Comparison of ENCODE assay signal across 37 cellular contexts in genomic region chr7:13007331-13007730, GRCh38.
"Had no signal": no experiment of that assay in that cellular context is flagged by ENCODE, and none has a peak within 500 bp of the region (broad histone marks: within the 10 kb centered on the region; RNA-seq: fewer than 3 reads in every experiment).

No MANE protein-coding gene starts in this region.

- H3K27ac Mint-ChIP-seq: activated CD4-positive, alpha-beta memory T cell treated with anti-CD3 and anti-CD28 coated beads, Interleukin-2, amount 10 ng/mL, durations not matched to agents 7 days and 5 days; activated CD4-positive, alpha-beta T cell treated with anti-CD3 and anti-CD28 coated beads for 36 hours; activated CD4-positive, alpha-beta T cell treated with anti-CD3 and anti-CD28 coated beads, Interleukin-2, amount 10 ng/mL, durations not matched to agents 7 days and 5 days; activated CD8-positive, alpha-beta memory T cell treated with anti-CD3 and anti-CD28 coated beads, Interleukin-2, amount 10 ng/mL, durations not matched to agents 7 days and 5 days; activated CD8-positive, alpha-beta T cell treated with anti-CD3 and anti-CD28 coated beads, Interleukin-2, amount 10 ng/mL, durations not matched to agents 7 days and 5 days; activated naive CD4-positive, alpha-beta T cell treated with anti-CD3 and anti-CD28 coated beads, Interleukin-2, amount 10 ng/mL, durations not matched to agents 7 days and 5 days; activated naive CD4-positive, alpha-beta T cell treated with anti-CD3 and anti-CD28 coated beads, Interleukin-2, amount 50 U/mL, for 24 hours; activated naive CD8-positive, alpha-beta T cell; activated naive CD8-positive, alpha-beta T cell treated with anti-CD3 and anti-CD28 coated beads, Interleukin-2, amount 10 ng/mL, durations not matched to agents 7 days and 5 days; activated naive CD8-positive, alpha-beta T cell treated with anti-CD3 and anti-CD28 coated beads, Interleukin-2, amount 50 U/mL, for 24 hours; activated T-cell treated with anti-CD3 and anti-CD28 coated beads, Interleukin-2, amount 50 U/mL, for 24 hours; activated T-helper 2 cell treated with anti-CD3 and anti-CD28 coated beads, Interferon-gamma antibody, Interleukin-2, Interleukin-4, amounts not matched to agents 10 μg/mL and 5 μg/mL and 100 μg/mL, durations not matched to agents 14 hours and 24 hours and 36 hours; brain; T-helper 1 cell treated with Interleukin-12 subunit alpha and Interleukin-12 subunit beta and Interleukin-4 antibody, amounts not matched to agents 30 μg/mL and 1 μg/mL, for 36 hours; T-helper 2 cell treated with Interferon-gamma antibody and Interleukin-4, amounts not matched to agents 5 μg/mL and 100 μg/mL, for 36 hours had no signal

- H3K27me3 Mint-ChIP-seq: activated CD4-positive, alpha-beta memory T cell treated with anti-CD3 and anti-CD28 coated beads, Interleukin-2, amount 10 ng/mL, durations not matched to agents 7 days and 5 days; activated CD4-positive, alpha-beta T cell treated with anti-CD3 and anti-CD28 coated beads, Interleukin-2, amount 10 ng/mL, durations not matched to agents 7 days and 5 days; activated CD8-positive, alpha-beta memory T cell treated with anti-CD3 and anti-CD28 coated beads, Interleukin-2, amount 10 ng/mL, durations not matched to agents 7 days and 5 days; activated naive CD4-positive, alpha-beta T cell treated with anti-CD3 and anti-CD28 coated beads, Interleukin-2, amount 10 ng/mL, durations not matched to agents 7 days and 5 days; activated naive CD8-positive, alpha-beta T cell treated with anti-CD3 and anti-CD28 coated beads, Interleukin-2, amount 10 ng/mL, durations not matched to agents 7 days and 5 days; activated naive CD8-positive, alpha-beta T cell treated with anti-CD3 and anti-CD28 coated beads, Interleukin-2, amount 50 U/mL, for 24 hours; brain had no signal

- FAIRE-seq: astrocyte, TTC549 had no signal

- H3K9me3 Mint-ChIP-seq: activated naive CD4-positive, alpha-beta T cell treated with anti-CD3 and anti-CD28 coated beads, Interleukin-2, amount 10 ng/mL, durations not matched to agents 7 days and 5 days; activated T-helper 2 cell treated with anti-CD3 and anti-CD28 coated beads, Interferon-gamma antibody, Interleukin-2, Interleukin-4, amounts not matched to agents 10 μg/mL and 5 μg/mL and 100 μg/mL, durations not matched to agents 14 hours and 24 hours and 36 hours; T-helper 2 cell treated with Interferon-gamma antibody and Interleukin-4, amounts not matched to agents 5 μg/mL and 100 μg/mL, for 36 hours had no signal

- DNase-seq: activated CD4-positive, alpha-beta memory T cell treated with anti-CD3 and anti-CD28 coated beads, Interleukin-2, amount 10 ng/mL, durations not matched to agents 7 days and 5 days; activated CD4-positive, alpha-beta T cell treated with anti-CD3 and anti-CD28 coated beads for 1 hour; activated CD4-positive, alpha-beta T cell treated with anti-CD3 and anti-CD28 coated beads for 36 hours; activated CD4-positive, alpha-beta T cell treated with anti-CD3 and anti-CD28 coated beads for 48 hours; activated CD4-positive, alpha-beta T cell treated with anti-CD3 and anti-CD28 coated beads, Interleukin-2, amount 10 ng/mL, durations not matched to agents 7 days and 5 days; activated CD4-positive, alpha-beta T cell treated with anti-CD3 and anti-CD28 coated beads, Interleukin-2, amount 50 U/mL, for 48 hours; activated CD4-positive, CD25-positive, alpha-beta regulatory T cell; activated CD8-positive, alpha-beta memory T cell treated with anti-CD3 and anti-CD28 coated beads for 24 hours; activated CD8-positive, alpha-beta memory T cell treated with anti-CD3 and anti-CD28 coated beads, Interleukin-2, amount 10 ng/mL, durations not matched to agents 7 days and 5 days; activated CD8-positive, alpha-beta memory T cell treated with anti-CD3 and anti-CD28 coated beads, Interleukin-2, amount 50 U/mL, for 48 hours; activated CD8-positive, alpha-beta T cell treated with anti-CD3 and anti-CD28 coated beads, Interleukin-2, amount 10 ng/mL, durations not matched to agents 7 days and 5 days; activated effector memory CD4-positive, alpha-beta T cell treated with Interleukin-2 at 50 U/mL for 16 hours; activated gamma-delta T cell; activated naive CD4-positive, alpha-beta T cell treated with anti-CD3 and anti-CD28 coated beads, Interleukin-2, amount 10 ng/mL, durations not matched to agents 7 days and 5 days; activated naive CD4-positive, alpha-beta T cell treated with Interleukin-2 at 50 U/mL for 16 hours; activated naive CD8-positive, alpha-beta T cell treated with anti-CD3 and anti-CD28 coated beads, Interleukin-2, amount 10 ng/mL, durations not matched to agents 7 days and 5 days; activated naive CD8-positive, alpha-beta T cell treated with anti-CD3 and anti-CD28 coated beads, Interleukin-2, amount 50 U/mL, for 24 hours; activated T-cell treated with anti-CD3 and anti-CD28 coated beads, Interleukin-2, amount 50 U/mL, for 24 hours; activated T-cell treated with anti-CD3 and anti-CD28 coated beads, Interleukin-2, amount 50 U/mL, for 48 hours; aorta; caudate nucleus; cerebellar nuclear complex; T-helper 1 cell; T-helper 2 cell; T-helper 9 cell had no signal

- ATAC-seq: activated CD4-positive, alpha-beta T cell treated with anti-CD3 and anti-CD28 coated beads for 36 hours; activated CD4-positive, CD25-positive, alpha-beta regulatory T cell treated with anti-CD3 and anti-CD28 coated beads, Interleukin-2, amount 50 U/mL, for 24 hours; activated CD8-positive, alpha-beta memory T cell treated with anti-CD3 and anti-CD28 coated beads, Interleukin-2, amount 10 ng/mL, durations not matched to agents 7 days and 5 days; activated CD8-positive, alpha-beta T cell treated with anti-CD3 and anti-CD28 coated beads, Interleukin-2, amount 10 ng/mL, durations not matched to agents 7 days and 5 days; activated naive CD8-positive, alpha-beta T cell treated with anti-CD3 and anti-CD28 coated beads, Interleukin-2, amount 50 U/mL, for 24 hours had no signal

- H3K4me1 Mint-ChIP-seq: activated CD4-positive, alpha-beta memory T cell treated with anti-CD3 and anti-CD28 coated beads, Interleukin-2, amount 10 ng/mL, durations not matched to agents 7 days and 5 days; activated CD4-positive, alpha-beta T cell treated with anti-CD3 and anti-CD28 coated beads for 36 hours; activated CD4-positive, alpha-beta T cell treated with anti-CD3 and anti-CD28 coated beads, Interleukin-2, amount 10 ng/mL, durations not matched to agents 7 days and 5 days; activated CD8-positive, alpha-beta memory T cell treated with anti-CD3 and anti-CD28 coated beads, Interleukin-2, amount 10 ng/mL, durations not matched to agents 7 days and 5 days; activated naive CD4-positive, alpha-beta T cell treated with anti-CD3 and anti-CD28 coated beads, Interleukin-2, amount 10 ng/mL, durations not matched to agents 7 days and 5 days; activated naive CD4-positive, alpha-beta T cell treated with anti-CD3 and anti-CD28 coated beads, Interleukin-2, amount 50 U/mL, for 24 hours; activated naive CD8-positive, alpha-beta T cell treated with anti-CD3 and anti-CD28 coated beads, Interleukin-2, amount 10 ng/mL, durations not matched to agents 7 days and 5 days; activated naive CD8-positive, alpha-beta T cell treated with anti-CD3 and anti-CD28 coated beads, Interleukin-2, amount 50 U/mL, for 24 hours; brain; central memory CD8-positive, alpha-beta T cell had no signal

- H3K4me3 ChIP-seq: cardiac muscle cell had no signal

- H3K27me3 ChIP-seq: cardiac muscle cell had no signal

- H3K4me3 Mint-ChIP-seq: activated CD4-positive, alpha-beta memory T cell treated with anti-CD3 and anti-CD28 coated beads, Interleukin-2, amount 10 ng/mL, durations not matched to agents 7 days and 5 days; activated CD4-positive, alpha-beta T cell treated with anti-CD3 and anti-CD28 coated beads for 36 hours; activated CD4-positive, alpha-beta T cell treated with anti-CD3 and anti-CD28 coated beads, Interleukin-2, amount 10 ng/mL, durations not matched to agents 7 days and 5 days; activated CD8-positive, alpha-beta memory T cell treated with anti-CD3 and anti-CD28 coated beads, Interleukin-2, amount 10 ng/mL, durations not matched to agents 7 days and 5 days; activated CD8-positive, alpha-beta T cell treated with anti-CD3 and anti-CD28 coated beads, Interleukin-2, amount 10 ng/mL, durations not matched to agents 7 days and 5 days; activated naive CD4-positive, alpha-beta T cell treated with anti-CD3 and anti-CD28 coated beads, Interleukin-2, amount 10 ng/mL, durations not matched to agents 7 days and 5 days; activated naive CD4-positive, alpha-beta T cell treated with anti-CD3 and anti-CD28 coated beads, Interleukin-2, amount 50 U/mL, for 24 hours; activated naive CD8-positive, alpha-beta T cell; activated naive CD8-positive, alpha-beta T cell treated with anti-CD3 and anti-CD28 coated beads, Interleukin-2, amount 10 ng/mL, durations not matched to agents 7 days and 5 days; activated naive CD8-positive, alpha-beta T cell treated with anti-CD3 and anti-CD28 coated beads, Interleukin-2, amount 50 U/mL, for 24 hours; activated T-cell treated with anti-CD3 and anti-CD28 coated beads, Interleukin-2, amount 50 U/mL, for 24 hours; brain; central memory CD8-positive, alpha-beta T cell; T-helper 1 cell treated with Interleukin-12 subunit alpha and Interleukin-12 subunit beta and Interleukin-4 antibody, amounts not matched to agents 30 μg/mL and 1 μg/mL, for 36 hours; T-helper 2 cell treated with Interferon-gamma antibody and Interleukin-4, amounts not matched to agents 5 μg/mL and 100 μg/mL, for 36 hours had no signal

- H3K36me3 Mint-ChIP-seq: activated CD8-positive, alpha-beta memory T cell treated with anti-CD3 and anti-CD28 coated beads, Interleukin-2, amount 10 ng/mL, durations not matched to agents 7 days and 5 days; activated naive CD4-positive, alpha-beta T cell treated with anti-CD3 and anti-CD28 coated beads, Interleukin-2, amount 10 ng/mL, durations not matched to agents 7 days and 5 days; activated naive CD8-positive, alpha-beta T cell; activated naive CD8-positive, alpha-beta T cell treated with anti-CD3 and anti-CD28 coated beads, Interleukin-2, amount 10 ng/mL, durations not matched to agents 7 days and 5 days had no signal

- H3K36me3 ChIP-seq: cardiac muscle cell had no signal

- H3K27ac ChIP-seq: cardiac muscle cell, VCaP had no signal
